In genomic region chr18:58043452-58044369, GRCh38 we compare ENCODE assay signal across 1 cellular context.
A peak's percentile ranks its signal among the peaks of the same experiment; 100 is the strongest.
TF ChIP-seq lines count a peak whose summit lies in the region.

Gene NEDD4L (plus strand): TSS chr18:58044226. CDS start chr18:58044661, 435 bp downstream.

TF ChIP-seq in IMR-90, 13 proteins besides CTCF, POLR2A, EP300 and RAD21 (continued from another document):
- TF ChIP-seq ELK1 (IDR thresholded peaks at IDR 0.05; ENCODE audit: borderline replicate concordance, low read depth, low read length), result no peak
- no peak for TF ChIP-seq CHD1 (IDR thresholded peaks at IDR 0.05; ENCODE audit: low read depth, low read length)
- peak; percentile 48 for TF ChIP-seq USF2 (IDR thresholded peaks at IDR 0.05; ENCODE audit: low read depth, low read length)
- peak; percentile 40; the same call in 1 of the 2 replicates for TF ChIP-seq MXI1 (IDR thresholded peaks at IDR 0.05; ENCODE audit: borderline replicate concordance, low read depth, low read length)
